Comparison of ENCODE assay signal across 9 cellular contexts in genomic region chr3:195153121-195153520, GRCh38.
DNase-seq lines count a peak whose midpoint lies in the region; ATAC-seq and TF ChIP-seq lines count a peak whose summit lies in the region.
"Had no signal": no experiment of that assay in that cellular context is flagged by ENCODE, and none has a peak within 500 bp of the region (broad histone marks: within the 10 kb centered on the region; RNA-seq: fewer than 3 reads in every experiment).

No MANE protein-coding gene starts in this region.

- no peak for TF ChIP-seq RAD21 in liver (IDR thresholded peaks at IDR 0.05)

- DNase-seq in NCI-H1436 (lab: John Stamatoyannopoulos, UW) = peak; percentile 51
- peak; percentile 39 for DNase-seq in astrocyte of the hippocampus (ENCODE audit: low read depth, low spot score)
- DNase-seq in suprapubic skin (ENCODE audit: low spot score in 2 of 2) = no peak
- no peak for DNase-seq in activated CD4-positive, alpha-beta T cell treated with anti-CD3 and anti-CD28 coated beads, Interleukin-2, amount 50 U/mL, for 4 hours
- DNase-seq in A172 (ENCODE audit: low spot score) = no peak
- DNase-seq in cerebellum (ENCODE audit: low spot score) = no peak
- DNase-seq: foreskin keratinocyte had no signal

- no peak overlapping the region for H3K9ac ChIP-seq in liver (ENCODE audit: low read depth in 1 of 2, low read length in 2 of 2)

- H3K4me3 ChIP-seq in liver (ENCODE audit: low read depth in 1 of 3, low read length in 3 of 3) (no peak overlapping the region), suprapubic skin (no peak overlapping the region)

- TF ChIP-seq EP300 in suprapubic skin (IDR thresholded peaks at IDR 0.05) = no peak

- H3K27ac ChIP-seq in liver (ENCODE audit: low read depth in 1 of 2, low read length in 2 of 2) (peak overlapping the region; percentile 13 to 33), suprapubic skin (peak overlapping the region; percentile 64)

- no peak for ATAC-seq in GM19395 (IDR thresholded peaks at IDR 0.05; ENCODE audit: unreplicated experiment)
- ATAC-seq: foreskin keratinocyte had no signal

- H3K4me1 ChIP-seq in liver (ENCODE audit: control insufficient read depth in 4 of 4, insufficient read depth in 4 of 4, low read length in 3 of 4) (peaks cover 0 to 8% (median 3%) of the 10 kb centered on the region in 4 donors), suprapubic skin (peaks cover 82% of the 10 kb centered on the region)

- TF ChIP-seq CTCF in liver (IDR thresholded peaks at IDR 0.05; ENCODE audit: low read depth, low read length, missing input control) (no peak), suprapubic skin (IDR thresholded peaks at IDR 0.05) (no peak)

- no peaks in the 10 kb centered on the region for H3K9me3 ChIP-seq in liver (ENCODE audit: control insufficient read depth in 4 of 4, low read length in 3 of 4)
- no peaks in the 10 kb centered on the region for H3K9me3 ChIP-seq in suprapubic skin

- no peak for TF ChIP-seq POLR2A in suprapubic skin (IDR thresholded peaks at IDR 0.05)

- H3K27me3 ChIP-seq in liver (ENCODE audit: control insufficient read depth in 4 of 4, insufficient read depth in 4 of 4, low read length in 3 of 4) (no peaks in the 10 kb centered on the region), suprapubic skin (no peaks in the 10 kb centered on the region)
- H3K27me3 ChIP-seq: foreskin keratinocyte had no signal

- 79% methylated on average over 7 of the region's 7 CpGs for WGBS in liver
- 38% methylated on average over 7 of the region's 7 CpGs for WGBS in suprapubic skin

- no peaks in the 10 kb centered on the region for H3K36me3 ChIP-seq in liver (ENCODE audit: control insufficient read depth in 4 of 4, insufficient read depth in 3 of 4, low read depth in 1 of 4, low read length in 3 of 4)
- no peaks in the 10 kb centered on the region for H3K36me3 ChIP-seq in suprapubic skin

TF ChIP-seq in liver, 16 proteins besides CTCF, POLR2A, EP300 and RAD21:
- no peak for TF ChIP-seq ZBTB33 (IDR thresholded peaks at IDR 0.05)
- TF ChIP-seq HNF4A (conservative IDR thresholded peaks at IDR 0.05) = no peak
- TF ChIP-seq FOXA2 (IDR thresholded peaks at IDR 0.05) = no peak
- no peak for TF ChIP-seq TAF1 (conservative IDR thresholded peaks at IDR 0.05)
- no peak for TF ChIP-seq HNF4G (IDR thresholded peaks at IDR 0.05)
- TF ChIP-seq SP1 (IDR thresholded peaks at IDR 0.05) = no peak
- no peak for TF ChIP-seq JUND (IDR thresholded peaks at IDR 0.05)
- TF ChIP-seq MAX (IDR thresholded peaks at IDR 0.05) = no peak

Comparison
In these comparisons a context has a peak if more than half of its experiments do, and no peak if none do; other contexts are left out.
1. DNase-seq: peak in NCI-H1436 (single experiment) and astrocyte of the hippocampus (single experiment); none in suprapubic skin (0 of 2), activated CD4-positive, alpha-beta T cell treated with anti-CD3 and anti-CD28 coated beads, Interleukin-2, amount 50 U/mL, for 4 hours (0 of 2), A172 (single experiment) and cerebellum (single experiment).